8 cellular contexts compared by ENCODE assay signal in genomic region chr3:15983232-15983631, GRCh38.
A peak's percentile ranks its signal among the peaks of the same experiment; 100 is the strongest.
DNase-seq lines count a peak whose midpoint lies in the region; ATAC-seq and TF ChIP-seq lines count a peak whose summit lies in the region.

No MANE protein-coding gene starts in this region.

- H2AFZ ChIP-seq in neural cell (ENCODE audit: low read depth, low read length): peak overlapping the region; percentile 83

- intact Hi-C loops in testis (cut with DNase I; ENCODE audit: low total_unique reads): no loop called here

- no peaks in the 10 kb centered on the region for H4K20me1 ChIP-seq in neural cell (ENCODE audit: insufficient read depth)

- peak overlapping the region; percentile 53 for H3K9ac ChIP-seq in neural cell (ENCODE audit: low read length)

- no peaks in the 10 kb centered on the region for H3K36me3 ChIP-seq in neural cell (ENCODE audit: insufficient read depth, low read length)
- H3K36me3 ChIP-seq in testis (ENCODE audit: low read depth, missing control alignments): no peaks in the 10 kb centered on the region

- 80 to 82% methylated on average over 2 of the region's 2 CpGs for WGBS in testis, 2 donors

- DNase-seq in AG08396 (ENCODE audit: low spot score) (peak; percentile 72), NCI-H226 (peak; percentile 76), epidermal melanocyte (ENCODE audit: insufficient read length, low spot score) (peak; percentile 78), NAMALWA (ENCODE audit: low spot score) (no peak), testis (no peak), NCI-H526 (lab: John Stamatoyannopoulos, UW) (no peak)

- TF ChIP-seq RAD21 in neural cell (conservative IDR thresholded peaks at IDR 0.05): no peak

- H3K4me3 ChIP-seq in neural cell (ENCODE audit: low read length) (peak overlapping the region; percentile 42), testis (no peak overlapping the region)

- no peaks in the 10 kb centered on the region for H3K79me2 ChIP-seq in neural cell (replicated peaks; ENCODE audit: insufficient read depth, low read length)

- no peak for TF ChIP-seq EP300 in neural cell (conservative IDR thresholded peaks at IDR 0.05; ENCODE audit: poor library complexity, severe bottlenecking)

- H3K27ac ChIP-seq in neural cell (ENCODE audit: low read length) (peak overlapping the region; percentile 73), testis (no peak overlapping the region)

- no peak overlapping the region for H3K4me2 ChIP-seq in neural cell (ENCODE audit: low read length)

- H3K27me3 ChIP-seq in neural cell (ENCODE audit: insufficient read depth, low read depth, low read length) (no peaks in the 10 kb centered on the region), testis (no peaks in the 10 kb centered on the region)

- no peak for ATAC-seq in HG03175 (IDR thresholded peaks at IDR 0.05; ENCODE audit: unreplicated experiment)

- no peak for TF ChIP-seq CTCF in neural cell (IDR thresholded peaks at IDR 0.05; ENCODE audit: poor library complexity, severe bottlenecking)
- TF ChIP-seq CTCF in testis (IDR thresholded peaks at IDR 0.05): no peak

- TF ChIP-seq POLR2A in testis (IDR thresholded peaks at IDR 0.05): no peak

- H3K9me2 ChIP-seq in neural cell (ENCODE audit: insufficient read depth, low read length): no peaks in the 10 kb centered on the region

- no peaks in the 10 kb centered on the region for H3F3A ChIP-seq in neural cell (ENCODE audit: insufficient read depth, low read length, poor library complexity, severe bottlenecking)

- H3K9me3 ChIP-seq in neural cell (ENCODE audit: low read length): no peaks in the 10 kb centered on the region
- H3K9me3 ChIP-seq in testis: no peaks in the 10 kb centered on the region

- no peaks in the 10 kb centered on the region for H3K4me1 ChIP-seq in testis

TF ChIP-seq in neural cell, 6 proteins besides CTCF, POLR2A, EP300 and RAD21:
- TF ChIP-seq POLR2AphosphoS5 (IDR thresholded peaks at IDR 0.05) (no peak), SMC3 (conservative IDR thresholded peaks at IDR 0.05; ENCODE audit: poor library complexity) (no peak), TAF1 (IDR thresholded peaks at IDR 0.05; ENCODE audit: low read depth) (no peak), MXI1 (conservative IDR thresholded peaks at IDR 0.05; ENCODE audit: poor library complexity, severe bottlenecking) (no peak), EZH2 (IDR thresholded peaks at IDR 0.05; ENCODE audit: borderline replicate concordance, insufficient read depth, low read length, poor library complexity, severe bottlenecking) (no peak), REST (IDR thresholded peaks at IDR 0.05; ENCODE audit: borderline replicate concordance) (no peak)

Comparison
In these comparisons a context has a peak if more than half of its experiments do, and no peak if none do; other contexts are left out.
1. DNase-seq: peak in AG08396 (single experiment), NCI-H226 (single experiment) and epidermal melanocyte (single experiment); none in NAMALWA (single experiment), testis (single experiment) and NCI-H526 (0 of 2).